Comparison of ENCODE assay signal across 19 cellular contexts in genomic region chr21:37227071-37228002, GRCh38. TPM values are rescaled to one million over a fixed set of nuclear protein-coding genes. Genes with fewer than 3 reads are reported as not detected.
DNase-seq lines count a peak whose midpoint lies in the region; ATAC-seq lines count a peak whose summit lies in the region.
"Had no signal": no experiment of that assay in that cellular context is flagged by ENCODE, and none has a peak within 500 bp of the region (broad histone marks: within the 10 kb centered on the region; RNA-seq: fewer than 3 reads in every experiment).

No MANE protein-coding gene starts in this region.

- no peaks in the 10 kb centered on the region for H3K9me3 ChIP-seq in CD4-positive, alpha-beta memory T cell (ENCODE audit: control insufficient read depth in 1 of 2, low read length in 2 of 2)
- H3K9me3 ChIP-seq: body of pancreas, Peyer's patch, spleen, upper lobe of left lung had no signal

- H3K27me3 Mint-ChIP-seq in activated CD4-positive, alpha-beta T cell treated with anti-CD3 and anti-CD28 coated beads, Interleukin-2, amount 10 ng/mL, durations not matched to agents 24 days and 14 days = no peaks in the 10 kb centered on the region
- H3K27me3 Mint-ChIP-seq in CD4-positive, alpha-beta memory T cell = no peaks in the 10 kb centered on the region
- no peaks in the 10 kb centered on the region for H3K27me3 Mint-ChIP-seq in activated naive CD8-positive, alpha-beta T cell treated with anti-CD3 and anti-CD28 coated beads for 36 hours
- H3K27me3 Mint-ChIP-seq in naive thymus-derived CD8-positive, alpha-beta T cell = no peaks in the 10 kb centered on the region
- H3K27me3 Mint-ChIP-seq: activated B cell treated with CpG ODN at 0.5 μM for 24 hours had no signal

- peaks cover 33% of the 10 kb centered on the region for H3K4me1 ChIP-seq in CD4-positive, alpha-beta memory T cell (ENCODE audit: insufficient read depth, low read length)
- H3K4me1 ChIP-seq: body of pancreas, Peyer's patch, upper lobe of left lung had no signal

- H3K27me3 ChIP-seq in CD4-positive, alpha-beta memory T cell (ENCODE audit: insufficient read depth, low read length) = no peaks in the 10 kb centered on the region
- H3K27me3 ChIP-seq: body of pancreas, Peyer's patch, spleen, upper lobe of left lung had no signal

- CTCF ChIA-PET in CD4-positive, alpha-beta memory T cell (lab: Charles Lee; ENCODE audit: partially characterized antibody) = no interaction called here

- H3K36me3 ChIP-seq in CD4-positive, alpha-beta memory T cell (ENCODE audit: insufficient read depth, low read length) = peaks cover 48% of the 10 kb centered on the region

- H3K27ac ChIP-seq in CD4-positive, alpha-beta memory T cell (ENCODE audit: low read depth, low read length) = no peak overlapping the region
- H3K27ac ChIP-seq: body of pancreas, Peyer's patch, upper lobe of left lung had no signal

- no peak for ATAC-seq in naive thymus-derived CD8-positive, alpha-beta T cell
- ATAC-seq: body of pancreas, left lobe of liver had no signal

- no peak overlapping the region for H3K27ac Mint-ChIP-seq in activated CD4-positive, alpha-beta T cell treated with anti-CD3 and anti-CD28 coated beads, Interleukin-2, amount 10 ng/mL, durations not matched to agents 24 days and 14 days
- H3K27ac Mint-ChIP-seq in CD4-positive, alpha-beta memory T cell = peak overlapping the region in 6 of 7 donors; percentile 46 to 90 (median 64)
- H3K27ac Mint-ChIP-seq in activated naive CD8-positive, alpha-beta T cell treated with anti-CD3 and anti-CD28 coated beads for 36 hours = peak overlapping the region; percentile 67
- H3K27ac Mint-ChIP-seq in naive thymus-derived CD8-positive, alpha-beta T cell = peak overlapping the region; percentile 79 to 98 (median 94)
- H3K27ac Mint-ChIP-seq: activated B cell treated with CpG ODN at 0.5 μM for 24 hours had no signal

- POLR2A ChIA-PET in CD4-positive, alpha-beta memory T cell (lab: Charles Lee; ENCODE audit: partially characterized antibody) = no interaction called here
- POLR2A ChIA-PET in naive thymus-derived CD8-positive, alpha-beta T cell (lab: Charles Lee) = interaction anchor here (1.7 kb wide), 1 partner anchor 40 kb away, joined by 7 read pairs; the partner anchor contains the start of gene VPS26C

- intact Hi-C loops in activated CD4-positive, alpha-beta T cell treated with anti-CD3 and anti-CD28 coated beads, Interleukin-2, amount 10 ng/mL, durations not matched to agents 24 days and 14 days (cut with micrococcal nuclease) = loop anchor here (10.0 kb wide), 1 partner anchor 153 kb away; the partner anchor contains the start of genes PIGP and TTC3
- intact Hi-C loops in CD4-positive, alpha-beta memory T cell (cut with micrococcal nuclease) = no loop called here

- H3K4me1 Mint-ChIP-seq in activated CD4-positive, alpha-beta T cell treated with anti-CD3 and anti-CD28 coated beads, Interleukin-2, amount 10 ng/mL, durations not matched to agents 24 days and 14 days = peaks cover 36% of the 10 kb centered on the region
- peaks cover 15 to 35% (median 19%) of the 10 kb centered on the region in 4 donors for H3K4me1 Mint-ChIP-seq in CD4-positive, alpha-beta memory T cell
- H3K4me1 Mint-ChIP-seq in activated naive CD8-positive, alpha-beta T cell treated with anti-CD3 and anti-CD28 coated beads for 36 hours = peaks cover 37% of the 10 kb centered on the region
- H3K4me1 Mint-ChIP-seq in naive thymus-derived CD8-positive, alpha-beta T cell = peaks cover 15 to 45% (median 32%) of the 10 kb centered on the region in 4 donors

- peaks cover 63% of the 10 kb centered on the region for H3K36me3 Mint-ChIP-seq in activated CD4-positive, alpha-beta T cell treated with anti-CD3 and anti-CD28 coated beads, Interleukin-2, amount 10 ng/mL, durations not matched to agents 24 days and 14 days (ENCODE audit: low read depth)
- peaks cover 52 to 72% of the 10 kb centered on the region in 2 donors for H3K36me3 Mint-ChIP-seq in CD4-positive, alpha-beta memory T cell
- peaks cover 62% of the 10 kb centered on the region for H3K36me3 Mint-ChIP-seq in activated naive CD8-positive, alpha-beta T cell treated with anti-CD3 and anti-CD28 coated beads for 36 hours
- peaks cover 0 to 64% (median 20%) of the 10 kb centered on the region in 3 donors for H3K36me3 Mint-ChIP-seq in naive thymus-derived CD8-positive, alpha-beta T cell

- H3K4me3 Mint-ChIP-seq in activated CD4-positive, alpha-beta T cell treated with anti-CD3 and anti-CD28 coated beads, Interleukin-2, amount 10 ng/mL, durations not matched to agents 24 days and 14 days = no peak overlapping the region
- no peak overlapping the region for H3K4me3 Mint-ChIP-seq in CD4-positive, alpha-beta memory T cell
- no peak overlapping the region for H3K4me3 Mint-ChIP-seq in activated naive CD8-positive, alpha-beta T cell treated with anti-CD3 and anti-CD28 coated beads for 36 hours
- no peak overlapping the region for H3K4me3 Mint-ChIP-seq in naive thymus-derived CD8-positive, alpha-beta T cell
- H3K4me3 Mint-ChIP-seq: activated B cell treated with CpG ODN at 0.5 μM for 24 hours had no signal

- no peak overlapping the region for H3K4me3 ChIP-seq in CD4-positive, alpha-beta memory T cell (ENCODE audit: low read length in 2 of 2)
- H3K4me3 ChIP-seq: body of pancreas, Peyer's patch, spleen, upper lobe of left lung had no signal

- peak; percentile 59 for DNase-seq in activated CD4-positive, alpha-beta T cell treated with anti-CD3 and anti-CD28 coated beads, Interleukin-2, amount 10 ng/mL, durations not matched to agents 24 days and 14 days
- DNase-seq in activated CD4-positive, alpha-beta T cell treated with anti-CD3 and anti-CD28 coated beads, Interleukin-2, amount 50 U/mL, for 1 hour = no peak
- DNase-seq in CD4-positive, alpha-beta memory T cell = no peak
- no peak for DNase-seq in activated naive CD8-positive, alpha-beta T cell treated with anti-CD3 and anti-CD28 coated beads for 36 hours
- no peak for DNase-seq in naive thymus-derived CD8-positive, alpha-beta T cell
- DNase-seq in SIG-M5 (lab: John Stamatoyannopoulos, UW) = no peak
- DNase-seq in NCI-H1694 (lab: John Stamatoyannopoulos, UW) = no peak
- no peak for DNase-seq in NCI-H1092 (lab: John Stamatoyannopoulos, UW)
- DNase-seq: activated B cell treated with CpG ODN at 0.5 μM for 24 hours; activated naive CD4-positive, alpha-beta T cell treated with anti-CD3 and anti-CD28 coated beads, Interleukin-2, amount 50 U/mL, for 16 hours; body of pancreas; NCI-H1105; NCI-H2081 treated with DMSO at 0.1 percent for 48 hours; spleen; stimulated activated CD4-positive, alpha-beta T cell treated with anti-CD3 and anti-CD28 coated beads, Interleukin-4, amount 100 ng/mL, for 24 hours; T1000 had no signal

- H3K9me3 Mint-ChIP-seq in activated CD4-positive, alpha-beta T cell treated with anti-CD3 and anti-CD28 coated beads, Interleukin-2, amount 10 ng/mL, durations not matched to agents 24 days and 14 days = no peaks in the 10 kb centered on the region
- H3K9me3 Mint-ChIP-seq in CD4-positive, alpha-beta memory T cell = no peaks in the 10 kb centered on the region
- no peaks in the 10 kb centered on the region for H3K9me3 Mint-ChIP-seq in activated naive CD8-positive, alpha-beta T cell treated with anti-CD3 and anti-CD28 coated beads for 36 hours
- H3K9me3 Mint-ChIP-seq in naive thymus-derived CD8-positive, alpha-beta T cell = no peaks in the 10 kb centered on the region
- H3K9me3 Mint-ChIP-seq: activated B cell treated with CpG ODN at 0.5 μM for 24 hours had no signal

RNA-seq across cellular contexts. Expression of gene VPS26C, which starts 39.8 kb away (rescaled TPM):
- total RNA-seq in activated CD4-positive, alpha-beta T cell treated with anti-CD3 and anti-CD28 coated beads, Interleukin-2, amount 10 ng/mL, durations not matched to agents 24 days and 14 days = 52.8 and 60.0 TPM in 2 replicates
- total RNA-seq in CD4-positive, alpha-beta memory T cell = 10 to 100 TPM; 76.0 to 79.7 TPM
- 100 to 1,000 TPM in 1 of 2 donors, 10 to 100 TPM in 1; 81.9 to 105 TPM for polyA plus RNA-seq in CD4-positive, alpha-beta memory T cell
- total RNA-seq in activated naive CD8-positive, alpha-beta T cell treated with anti-CD3 and anti-CD28 coated beads for 36 hours = 10 to 100 TPM; 60.7 to 62.6 TPM
- 10 to 100 TPM; 74.0 to 77.8 TPM for total RNA-seq in naive thymus-derived CD8-positive, alpha-beta T cell
- 10 to 100 TPM; 60.1 to 72.7 (median 62.9) TPM for polyA plus RNA-seq in naive thymus-derived CD8-positive, alpha-beta T cell
